2 cellular contexts compared by ENCODE assay signal in genomic region chr1:58754683-58755467, GRCh38.
TF ChIP-seq lines count a peak whose summit lies in the region.

No MANE protein-coding gene starts in this region.

TF ChIP-seq in GM23338, 12 proteins besides CTCF, POLR2A, EP300 and RAD21 (continued from another document):
- TF ChIP-seq ZNF462 (CRISPR knock-in tag; IDR thresholded peaks at IDR 0.05) (no peak), CREB1 (CRISPR knock-in tag; IDR thresholded peaks at IDR 0.05; ENCODE audit: low read depth) (no peak), JUNB (IDR thresholded peaks at IDR 0.05; ENCODE audit: unreplicated experiment) (no peak), ETS1 (IDR thresholded peaks at IDR 0.05) (no peak), STAT1 (IDR thresholded peaks at IDR 0.05; ENCODE audit: unreplicated experiment) (no peak)

TF ChIP-seq in SK-N-SH treated with all-trans-retinoic acid at 6 μM for 48 hours, 23 proteins besides CTCF, POLR2A, EP300 and RAD21 (continued from another document):
- no peak for TF ChIP-seq CREB5 (CRISPR knock-in tag; IDR thresholded peaks at IDR 0.05; ENCODE audit: low read depth)
